Comparison of ENCODE assay signal across 8 cellular contexts in genomic region chr17:1110524-1110843, GRCh38.
DNase-seq lines count a peak whose midpoint lies in the region; ATAC-seq and TF ChIP-seq lines count a peak whose summit lies in the region.

No MANE protein-coding gene starts in this region.

- H3K36me3 ChIP-seq in heart right ventricle (peaks cover 0 to 4% (median 0%) of the 10 kb centered on the region in 9 donors), body of pancreas (replicated peaks in 1 of 2; ENCODE audit: insufficient read depth in 1 of 2, low read depth in 2 of 2) (no peaks in the 10 kb centered on the region), muscle layer of duodenum (ENCODE audit: control insufficient read depth in 1 of 2, insufficient read depth in 2 of 2, low read length in 2 of 2) (peaks cover 0 to 4% of the 10 kb centered on the region in 2 donors), urinary bladder (ENCODE audit: insufficient read depth) (no peaks in the 10 kb centered on the region)

- H3K27me3 ChIP-seq in heart right ventricle: no peaks in the 10 kb centered on the region
- no peaks in the 10 kb centered on the region for H3K27me3 ChIP-seq in body of pancreas
- H3K27me3 ChIP-seq in muscle layer of duodenum (ENCODE audit: low read depth, low read length): no peaks in the 10 kb centered on the region

- ATAC-seq in heart right ventricle (peak in 1 of 8 donors; percentile 1), Right ventricle myocardium superior (ENCODE audit: poor library complexity) (no peak), body of pancreas (no peak), HG02571 (IDR thresholded peaks at IDR 0.05; ENCODE audit: unreplicated experiment) (no peak)

- TF ChIP-seq POLR2A in body of pancreas (IDR thresholded peaks at IDR 0.05): no peak

- H3K9me3 ChIP-seq in heart right ventricle (no peaks in the 10 kb centered on the region), body of pancreas (no peaks in the 10 kb centered on the region), muscle layer of duodenum (ENCODE audit: control insufficient read depth in 1 of 2, low read length in 2 of 2) (no peaks in the 10 kb centered on the region)

- intact Hi-C loops in heart right ventricle (cut with DNase I): no loop called here
- intact Hi-C loops in Right ventricle myocardium superior (cut with DNase I): no loop called here
- intact Hi-C loops in body of pancreas (cut with DNase I): no loop called here

- 23 to 27% methylated on average over 4 of the region's 4 CpGs for WGBS in heart right ventricle, 2 donors
- WGBS in body of pancreas, 2 donors: 44 to 45% methylated on average over 3 to 4 of the region's 4 CpGs
- WGBS in urinary bladder: 64% methylated on average over 4 of the region's 4 CpGs

- TF ChIP-seq CTCF in heart right ventricle (IDR thresholded peaks at IDR 0.05) (no peak), body of pancreas (IDR thresholded peaks at IDR 0.05) (no peak)

- H3K4me1 ChIP-seq in heart right ventricle (peaks cover 36 to 89% (median 71%) of the 10 kb centered on the region in 9 donors), body of pancreas (peaks cover 62% of the 10 kb centered on the region), muscle layer of duodenum (ENCODE audit: control insufficient read depth in 1 of 2, insufficient read depth in 2 of 2, low read length in 2 of 2) (peaks cover 31 to 57% of the 10 kb centered on the region in 2 donors), urinary bladder (ENCODE audit: insufficient read depth) (peaks cover 5% of the 10 kb centered on the region)

- H3K4me3 ChIP-seq in heart right ventricle: no peak overlapping the region
- no peak overlapping the region for H3K4me3 ChIP-seq in body of pancreas
- H3K4me3 ChIP-seq in muscle layer of duodenum (ENCODE audit: low read depth in 1 of 2, low read length in 2 of 2): no peak overlapping the region
- no peak overlapping the region for H3K4me3 ChIP-seq in urinary bladder (ENCODE audit: low read depth, low read length)

- H3K27ac ChIP-seq in heart right ventricle (peak overlapping the region; percentile 83 to 98 (median 96)), body of pancreas (peak overlapping the region in 3 of 4 donors; percentile 62 to 86 (median 73)), muscle layer of duodenum (ENCODE audit: low read length) (peak overlapping the region; percentile 91), urinary bladder (ENCODE audit: low read depth) (peak overlapping the region; percentile 34)

- no peak for DNase-seq in heart right ventricle
- DNase-seq in Right ventricle myocardium superior: no peak
- DNase-seq in body of pancreas: no peak
- DNase-seq in GF-D8 (lab: John Stamatoyannopoulos, UW): no peak
- no peak for DNase-seq in EL

Comparison
In these comparisons a context has a peak if more than half of its experiments do, and no peak if none do; other contexts are left out.
1. H3K27ac ChIP-seq: peak in every context shown above with its lines; median percentile 96 in heart right ventricle; 91 in muscle layer of duodenum; 73 in body of pancreas; 34 in urinary bladder.